3 cellular contexts compared by ENCODE assay signal in the genomic region with DNA sequence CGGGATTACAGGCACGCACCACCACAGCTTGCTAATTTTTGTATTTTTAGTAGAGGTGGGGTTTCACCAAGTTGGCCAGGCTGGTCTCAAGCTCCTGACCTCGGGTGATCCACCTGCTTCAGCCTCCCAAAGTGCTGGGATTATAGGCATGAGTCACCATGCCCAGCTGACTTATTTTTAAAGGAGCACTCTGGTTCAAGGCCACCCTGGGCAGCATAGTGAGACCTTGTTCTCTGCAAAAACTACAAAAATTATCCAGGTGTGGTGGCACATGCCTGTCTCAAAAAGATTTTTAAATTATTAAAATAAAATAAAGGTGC.
TF ChIP-seq lines count a peak whose summit lies in the region.
"Not testable (repeated sequence)": the region's sequence is repeated elsewhere in the genome, so short reads cannot be mapped to it uniquely, and the experiment has no call there.

No MANE protein-coding gene starts in this region.

TF ChIP-seq in A549, 52 proteins besides CTCF, POLR2A, EP300 and RAD21:
- not testable (repeated sequence) for TF ChIP-seq FOSL2 (IDR thresholded peaks at IDR 0.05)
- peak; percentile 20; the same call in 1 of the 2 replicates for TF ChIP-seq FOSL2 (CRISPR knock-in tag; IDR thresholded peaks at IDR 0.05)

TF ChIP-seq in HEK293, 187 proteins besides CTCF, POLR2A, EP300 and RAD21:
- TF ChIP-seq ZNF341 (tag by site-specific recombination; IDR thresholded peaks at IDR 0.05; ENCODE audit: low read depth) (0 out of 2 replicates have a peak, but pooled peaks have one; percentile 1), ZNF394 (tag by site-specific recombination; IDR thresholded peaks at IDR 0.05; ENCODE audit: borderline replicate concordance) (peak; percentile 39; the same call in 1 of the 2 replicates), RBAK (tag by site-specific recombination; IDR thresholded peaks at IDR 0.05) (0 out of 2 replicates have a peak, but pooled peaks have one; percentile 2)
TF ChIP-seq in HEK293: peak in this region for 3; not testable (repeated sequence) for 184.

TF ChIP-seq in HepG2, 621 proteins besides CTCF, POLR2A, EP300 and RAD21:
- TF ChIP-seq JUND (CRISPR knock-in tag; IDR thresholded peaks at IDR 0.05) = 0 out of 2 replicates have a peak, but pooled peaks have one; percentile 12
- TF ChIP-seq, protein P1, sequence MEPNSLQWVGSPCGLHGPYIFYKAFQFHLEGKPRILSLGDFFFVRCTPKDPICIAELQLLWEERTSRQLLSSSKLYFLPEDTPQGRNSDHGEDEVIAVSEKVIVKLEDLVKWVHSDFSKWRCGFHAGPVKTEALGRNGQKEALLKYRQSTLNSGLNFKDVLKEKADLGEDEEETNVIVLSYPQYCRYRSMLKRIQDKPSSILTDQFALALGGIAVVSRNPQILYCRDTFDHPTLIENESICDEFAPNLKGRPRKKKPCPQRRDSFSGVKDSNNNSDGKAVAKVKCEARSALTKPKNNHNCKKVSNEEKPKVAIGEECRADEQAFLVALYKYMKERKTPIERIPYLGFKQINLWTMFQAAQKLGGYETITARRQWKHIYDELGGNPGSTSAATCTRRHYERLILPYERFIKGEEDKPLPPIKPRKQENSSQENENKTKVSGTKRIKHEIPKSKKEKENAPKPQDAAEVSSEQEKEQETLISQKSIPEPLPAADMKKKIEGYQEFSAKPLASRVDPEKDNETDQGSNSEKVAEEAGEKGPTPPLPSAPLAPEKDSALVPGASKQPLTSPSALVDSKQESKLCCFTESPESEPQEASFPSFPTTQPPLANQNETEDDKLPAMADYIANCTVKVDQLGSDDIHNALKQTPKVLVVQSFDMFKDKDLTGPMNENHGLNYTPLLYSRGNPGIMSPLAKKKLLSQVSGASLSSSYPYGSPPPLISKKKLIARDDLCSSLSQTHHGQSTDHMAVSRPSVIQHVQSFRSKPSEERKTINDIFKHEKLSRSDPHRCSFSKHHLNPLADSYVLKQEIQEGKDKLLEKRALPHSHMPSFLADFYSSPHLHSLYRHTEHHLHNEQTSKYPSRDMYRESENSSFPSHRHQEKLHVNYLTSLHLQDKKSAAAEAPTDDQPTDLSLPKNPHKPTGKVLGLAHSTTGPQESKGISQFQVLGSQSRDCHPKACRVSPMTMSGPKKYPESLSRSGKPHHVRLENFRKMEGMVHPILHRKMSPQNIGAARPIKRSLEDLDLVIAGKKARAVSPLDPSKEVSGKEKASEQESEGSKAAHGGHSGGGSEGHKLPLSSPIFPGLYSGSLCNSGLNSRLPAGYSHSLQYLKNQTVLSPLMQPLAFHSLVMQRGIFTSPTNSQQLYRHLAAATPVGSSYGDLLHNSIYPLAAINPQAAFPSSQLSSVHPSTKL (CRISPR knock-in tag; IDR thresholded peaks at IDR 0.05) = peak; percentile 10; the same call in 1 of the 2 replicates
- peak; percentile 82 for TF ChIP-seq FOSL2 (CRISPR knock-in tag; IDR thresholded peaks at IDR 0.05)
- TF ChIP-seq, protein P2, sequence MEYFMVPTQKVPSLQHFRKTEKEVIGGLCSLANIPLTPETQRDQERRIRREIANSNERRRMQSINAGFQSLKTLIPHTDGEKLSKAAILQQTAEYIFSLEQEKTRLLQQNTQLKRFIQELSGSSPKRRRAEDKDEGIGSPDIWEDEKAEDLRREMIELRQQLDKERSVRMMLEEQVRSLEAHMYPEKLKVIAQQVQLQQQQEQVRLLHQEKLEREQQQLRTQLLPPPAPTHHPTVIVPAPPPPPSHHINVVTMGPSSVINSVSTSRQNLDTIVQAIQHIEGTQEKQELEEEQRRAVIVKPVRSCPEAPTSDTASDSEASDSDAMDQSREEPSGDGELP (IDR thresholded peaks at IDR 0.05; ENCODE audit: borderline replicate concordance, low read depth) = peak; percentile 34; the same call in 1 of the 2 replicates
TF ChIP-seq in HepG2: peak in this region for 4; not testable (repeated sequence) for 617.
